Comparison of ENCODE assay signal across 15 cellular contexts in genomic region chr18:32277492-32277988, GRCh38.
"Had no signal": no experiment of that assay in that cellular context is flagged by ENCODE, and none has a peak within 500 bp of the region (broad histone marks: within the 10 kb centered on the region; RNA-seq: fewer than 3 reads in every experiment).

No MANE protein-coding gene starts in this region.

- H3K36me3 Mint-ChIP-seq: activated naive CD8-positive, alpha-beta T cell; immature natural killer cell; naive thymus-derived CD8-positive, alpha-beta T cell had no signal

- DNase-seq: activated CD4-positive, alpha-beta T cell treated with anti-CD3 and anti-CD28 coated beads, Interleukin-2, amount 50 U/mL, for 1 hour; activated CD8-positive, alpha-beta memory T cell treated with anti-CD3 and anti-CD28 coated beads for 24 hours; activated gamma-delta T cell treated with Interleukin-2 at 50 U/mL for 16 hours; amygdala; dermis blood vessel endothelial cell; endodermal cell; immature natural killer cell; mammary epithelial cell; naive thymus-derived CD8-positive, alpha-beta T cell; stimulated activated CD4-positive, alpha-beta T cell treated with anti-CD3 and anti-CD28 coated beads, Interleukin-15, amount 100 ng/mL, for 24 hours; stimulated activated CD4-positive, alpha-beta T cell treated with anti-CD3 and anti-CD28 coated beads, Interleukin-4, amount 100 ng/mL, for 24 hours; stimulated activated naive CD4-positive, alpha-beta T cell; SW 1271 had no signal

- H3K4me1 Mint-ChIP-seq: immature natural killer cell; naive thymus-derived CD8-positive, alpha-beta T cell had no signal

- H3K4me3 Mint-ChIP-seq: activated naive CD8-positive, alpha-beta T cell; endodermal cell; immature natural killer cell; naive thymus-derived CD8-positive, alpha-beta T cell; T-helper 2 cell treated with Interferon-gamma antibody and Interleukin-4, amounts not matched to agents 5 μg/mL and 100 μg/mL, for 36 hours had no signal

- H3K27ac Mint-ChIP-seq: activated naive CD8-positive, alpha-beta T cell; endodermal cell; immature natural killer cell; naive thymus-derived CD8-positive, alpha-beta T cell; T-helper 2 cell treated with Interferon-gamma antibody and Interleukin-4, amounts not matched to agents 5 μg/mL and 100 μg/mL, for 36 hours had no signal

- H3K9me3 Mint-ChIP-seq: immature natural killer cell; naive thymus-derived CD8-positive, alpha-beta T cell; T-helper 2 cell treated with Interferon-gamma antibody and Interleukin-4, amounts not matched to agents 5 μg/mL and 100 μg/mL, for 36 hours had no signal
